ENCODE assay signal across 28 cellular contexts in the genomic region with DNA sequence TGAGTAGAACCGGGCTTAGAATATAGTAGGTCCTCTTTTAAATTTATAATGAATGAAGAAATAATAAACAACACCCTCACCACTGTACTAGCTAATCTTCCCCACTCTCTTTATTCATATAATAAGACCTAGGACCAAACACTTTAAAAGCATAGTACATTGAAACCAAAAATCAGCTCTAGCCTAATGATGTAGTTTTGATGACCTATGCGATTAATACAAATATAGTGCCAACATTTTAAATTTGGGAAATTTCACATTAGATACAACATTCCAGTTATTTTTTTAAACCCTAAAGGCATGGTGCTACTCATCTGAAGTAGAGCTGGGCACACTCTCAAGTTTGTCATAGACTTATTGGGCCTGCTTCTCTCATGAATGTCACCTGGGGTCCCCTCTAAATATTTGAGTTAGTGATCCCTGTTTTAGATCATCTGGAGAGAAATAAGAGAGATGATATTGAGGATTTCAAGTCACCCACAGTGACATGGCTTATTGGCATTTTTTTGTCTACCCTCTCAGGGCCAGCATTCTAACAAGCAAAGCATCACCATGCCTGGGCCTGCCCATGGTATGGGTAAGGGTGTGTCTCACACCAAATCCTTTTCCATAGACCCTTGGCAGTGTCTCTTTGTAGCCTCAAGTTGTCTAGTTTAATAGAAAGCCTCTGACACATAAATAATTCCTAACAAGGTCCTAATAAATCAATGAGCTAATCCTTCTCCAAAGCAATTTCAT.
"Had no signal": no experiment of that assay in that cellular context is flagged by ENCODE, and none has a peak within 500 bp of the region (broad histone marks: within the 10 kb centered on the region; RNA-seq: fewer than 3 reads in every experiment).

No MANE protein-coding gene starts in this region.

- H3K4me1 Mint-ChIP-seq: activated naive CD8-positive, alpha-beta T cell treated with anti-CD3 and anti-CD28 coated beads for 36 hours; activated T-helper 17 cell treated with anti-CD3 and anti-CD28 coated beads, Interleukin-2, amount 50 U/mL, for 72 hours had no signal

- H3K36me3 Mint-ChIP-seq: activated naive CD8-positive, alpha-beta T cell treated with anti-CD3 and anti-CD28 coated beads for 36 hours had no signal

- H3K27me3 ChIP-seq: brain microvascular endothelial cell, cardiac muscle cell, SJSA1 had no signal

- H3K36me3 ChIP-seq: brain microvascular endothelial cell, cardiac muscle cell, SJSA1 had no signal

- DNase-seq: activated CD4-positive, alpha-beta T cell treated with anti-CD3 and anti-CD28 coated beads, Interleukin-2, amount 10 ng/mL, durations not matched to agents 24 days and 14 days; activated CD4-positive, alpha-beta T cell treated with anti-CD3 and anti-CD28 coated beads, Interleukin-2, amount 50 U/mL, for 4 hours; activated CD8-positive, alpha-beta T cell treated with anti-CD3 and anti-CD28 coated beads for 36 hours; activated effector memory CD4-positive, alpha-beta T cell treated with anti-CD3 and anti-CD28 coated beads, Interleukin-2, amount 50 U/mL, for 16 hours; activated naive CD4-positive, alpha-beta T cell; activated naive CD4-positive, alpha-beta T cell treated with anti-CD3 and anti-CD28 coated beads, Interleukin-2, amount 50 U/mL, for 16 hours; activated naive CD8-positive, alpha-beta T cell treated with anti-CD3 and anti-CD28 coated beads for 36 hours; activated T-cell treated with anti-CD3 and anti-CD28 coated beads, Interleukin-2, amount 50 U/mL, for 1 hour; activated T-cell treated with anti-CD3 and anti-CD28 coated beads, Interleukin-2, amount 50 U/mL, for 72 hours; amniotic stem cell; aorta; brain microvascular endothelial cell; NCI-H1105; NCI-H1417 treated with DMSO at 0.1 percent for 48 hours; NCI-H187 treated with DMSO at 0.1 percent for 48 hours; NCI-H2081; NCI-H345; NCI-H524 treated with DMSO at 0.1 percent for 48 hours; OCI-M1; SHP77 treated with DMSO at 0.1 percent for 48 hours; SK-N-SH had no signal

- H3K4me3 Mint-ChIP-seq: activated CD4-positive, alpha-beta T cell treated with anti-CD3 and anti-CD28 coated beads, Interleukin-2, amount 10 ng/mL, durations not matched to agents 24 days and 14 days; activated CD8-positive, alpha-beta T cell treated with anti-CD3 and anti-CD28 coated beads for 36 hours; activated naive CD8-positive, alpha-beta T cell treated with anti-CD3 and anti-CD28 coated beads for 36 hours; activated T-cell treated with anti-CD3 and anti-CD28 coated beads, Interleukin-2, amount 50 U/mL, for 72 hours; activated T-helper 17 cell treated with anti-CD3 and anti-CD28 coated beads, Interleukin-2, amount 50 U/mL, for 72 hours; central memory CD8-positive, alpha-beta T cell; T-helper 1 cell treated with Interleukin-12 subunit alpha and Interleukin-12 subunit beta and Interleukin-4 antibody, amounts not matched to agents 30 μg/mL and 1 μg/mL, for 36 hours; T-helper 2 cell treated with Interferon-gamma antibody and Interleukin-4, amounts not matched to agents 5 μg/mL and 100 μg/mL, for 36 hours had no signal

- H3K27ac ChIP-seq: brain microvascular endothelial cell, cardiac muscle cell, SJSA1 had no signal

- H3K9me3 ChIP-seq: SK-N-SH had no signal

- H3K4me2 ChIP-seq: SK-N-SH had no signal

- H3K27ac Mint-ChIP-seq: activated CD4-positive, alpha-beta T cell treated with anti-CD3 and anti-CD28 coated beads, Interleukin-2, amount 10 ng/mL, durations not matched to agents 24 days and 14 days; activated CD8-positive, alpha-beta T cell treated with anti-CD3 and anti-CD28 coated beads for 36 hours; activated naive CD8-positive, alpha-beta T cell treated with anti-CD3 and anti-CD28 coated beads for 36 hours; activated T-cell treated with anti-CD3 and anti-CD28 coated beads, Interleukin-2, amount 50 U/mL, for 72 hours; activated T-helper 17 cell treated with anti-CD3 and anti-CD28 coated beads, Interleukin-2, amount 50 U/mL, for 72 hours; T-helper 1 cell treated with Interleukin-12 subunit alpha and Interleukin-12 subunit beta and Interleukin-4 antibody, amounts not matched to agents 30 μg/mL and 1 μg/mL, for 36 hours; T-helper 2 cell treated with Interferon-gamma antibody and Interleukin-4, amounts not matched to agents 5 μg/mL and 100 μg/mL, for 36 hours had no signal

- H3K4me3 ChIP-seq: cardiac muscle cell, K562, SJSA1 had no signal

- H3K9ac ChIP-seq: SK-N-SH had no signal

- H3K9me3 Mint-ChIP-seq: activated CD4-positive, alpha-beta T cell treated with anti-CD3 and anti-CD28 coated beads, Interleukin-2, amount 10 ng/mL, durations not matched to agents 24 days and 14 days; activated CD8-positive, alpha-beta T cell treated with anti-CD3 and anti-CD28 coated beads for 36 hours; activated naive CD8-positive, alpha-beta T cell treated with anti-CD3 and anti-CD28 coated beads for 36 hours; activated T-cell treated with anti-CD3 and anti-CD28 coated beads, Interleukin-2, amount 50 U/mL, for 72 hours; activated T-helper 17 cell treated with anti-CD3 and anti-CD28 coated beads, Interleukin-2, amount 50 U/mL, for 72 hours; central memory CD8-positive, alpha-beta T cell; T-helper 1 cell treated with Interleukin-12 subunit alpha and Interleukin-12 subunit beta and Interleukin-4 antibody, amounts not matched to agents 30 μg/mL and 1 μg/mL, for 36 hours; T-helper 2 cell treated with Interferon-gamma antibody and Interleukin-4, amounts not matched to agents 5 μg/mL and 100 μg/mL, for 36 hours had no signal

- H3K27me3 Mint-ChIP-seq: activated CD4-positive, alpha-beta T cell treated with anti-CD3 and anti-CD28 coated beads, Interleukin-2, amount 10 ng/mL, durations not matched to agents 24 days and 14 days; activated CD8-positive, alpha-beta T cell treated with anti-CD3 and anti-CD28 coated beads for 36 hours; activated naive CD8-positive, alpha-beta T cell treated with anti-CD3 and anti-CD28 coated beads for 36 hours; activated T-helper 17 cell treated with anti-CD3 and anti-CD28 coated beads, Interleukin-2, amount 50 U/mL, for 72 hours; central memory CD8-positive, alpha-beta T cell had no signal

- H3K4me1 ChIP-seq: SJSA1 had no signal

- ATAC-seq: activated CD8-positive, alpha-beta T cell treated with anti-CD3 and anti-CD28 coated beads for 36 hours; activated T-cell treated with anti-CD3 and anti-CD28 coated beads, Interleukin-2, amount 50 U/mL, for 72 hours; activated T-helper 17 cell treated with anti-CD3 and anti-CD28 coated beads, Interleukin-2, amount 50 U/mL, for 72 hours; K562 had no signal
